13 cellular contexts compared by ENCODE assay signal in genomic region chr17:19345486-19346350, GRCh38. TPM values are rescaled to one million over a fixed set of nuclear protein-coding genes. Genes with fewer than 3 reads are reported as not detected.
DNase-seq lines count a peak whose midpoint lies in the region; TF ChIP-seq lines count a peak whose summit lies in the region.
"Had no signal": no experiment of that assay in that cellular context is flagged by ENCODE, and none has a peak within 500 bp of the region (broad histone marks: within the 10 kb centered on the region; RNA-seq: fewer than 3 reads in every experiment).

No MANE protein-coding gene starts in this region.

- CTCF ChIA-PET in mammary epithelial cell (lab: Charles Lee; ENCODE audit: low non-redundant PET) = interaction anchor here (0.6 kb wide), 1 partner anchor 13 kb away, joined by 3 read pairs; no protein-coding TSS in a partner anchor

- TF ChIP-seq POLR2A in breast epithelium (IDR thresholded peaks at IDR 0.05) (no peak), esophagus muscularis mucosa (IDR thresholded peaks at IDR 0.05; ENCODE audit: low read depth) (no peak), vagina (IDR thresholded peaks at IDR 0.05) (no peak)

- H3K4me3 ChIP-seq in breast epithelium (no peak overlapping the region), mammary epithelial cell (replicated peaks in 1 of 3; ENCODE audit: insufficient read depth in 1 of 3, low read depth in 2 of 3, low read length in 3 of 3) (no peak overlapping the region), esophagus muscularis mucosa (no peak overlapping the region), vagina (no peak overlapping the region)

- no peak for TF ChIP-seq EP300 in esophagus muscularis mucosa (IDR thresholded peaks at IDR 0.05)

- no peaks in the 10 kb centered on the region for H3K9me3 Mint-ChIP-seq in progenitor cell of endocrine pancreas (ENCODE audit: low read depth)
- H3K9me3 Mint-ChIP-seq: memory B cell had no signal

- no peak overlapping the region for H3K9ac ChIP-seq in mammary epithelial cell (ENCODE audit: insufficient read depth, low read length)

- H3K27ac ChIP-seq in breast epithelium (peak overlapping the region; percentile 75 to 93), mammary epithelial cell (ENCODE audit: insufficient read depth, low read depth, low read length) (no peak overlapping the region), esophagus muscularis mucosa (replicated peaks in 1 of 4) (peak overlapping the region; percentile 74 to 84 (median 81)), vagina (peak overlapping the region; percentile 91)

- H3K4me2 ChIP-seq in mammary epithelial cell (ENCODE audit: insufficient read depth, low read depth, low read length) = no peak overlapping the region

- in situ Hi-C loops in mammary epithelial cell (cut with MboI; ENCODE audit: low sequenced_read_pairs in 2 of 2) = no loop called here

- H3K79me2 ChIP-seq in mammary epithelial cell (ENCODE audit: insufficient read depth, low read length) = no peaks in the 10 kb centered on the region

- H2AFZ ChIP-seq in mammary epithelial cell (ENCODE audit: low read depth, low read length) = no peak overlapping the region

- no peaks in the 10 kb centered on the region for H3K27me3 Mint-ChIP-seq in progenitor cell of endocrine pancreas

- H3K4me1 Mint-ChIP-seq in progenitor cell of endocrine pancreas (ENCODE audit: low read depth) = peaks cover 13% of the 10 kb centered on the region

- H3K9me3 ChIP-seq in breast epithelium (no peaks in the 10 kb centered on the region), mammary epithelial cell (replicated peaks; ENCODE audit: insufficient read depth, low read length) (no peaks in the 10 kb centered on the region), esophagus muscularis mucosa (no peaks in the 10 kb centered on the region), vagina (no peaks in the 10 kb centered on the region)

- TF ChIP-seq CTCF in breast epithelium (IDR thresholded peaks at IDR 0.05) = no peak
- TF ChIP-seq CTCF in mammary epithelial cell (conservative IDR thresholded peaks at IDR 0.05 in 1 of 2, IDR thresholded peaks at IDR 0.05 in 1 of 2; ENCODE audit: extremely low read depth in 1 of 2, insufficient read depth in 1 of 2, low read depth in 1 of 2, low read length in 2 of 2) = no peak
- no peak for TF ChIP-seq CTCF in esophagus muscularis mucosa (IDR thresholded peaks at IDR 0.05)
- no peak for TF ChIP-seq CTCF in progenitor cell of endocrine pancreas (IDR thresholded peaks at IDR 0.05; ENCODE audit: unreplicated experiment)
- TF ChIP-seq CTCF in vagina (IDR thresholded peaks at IDR 0.05) = no peak

- BruUV-seq in mammary epithelial cell (replicated peaks; lab: Mats Ljungman, UMichigan) = no TSS peak

- H3K36me3 ChIP-seq in breast epithelium (no peaks in the 10 kb centered on the region), mammary epithelial cell (ENCODE audit: insufficient read depth, low read length) (no peaks in the 10 kb centered on the region), esophagus muscularis mucosa (no peaks in the 10 kb centered on the region), vagina (no peaks in the 10 kb centered on the region)

- WGBS in mammary epithelial cell (ENCODE audit: low coverage, missing lambda C conversion rate) = 92% methylated on average over 12 of the region's 13 CpGs
- 79% methylated on average over 4 of the region's 13 CpGs for WGBS in esophagus muscularis mucosa

- dilution Hi-C loops in mammary epithelial cell (cut with HindIII; ENCODE audit: low sequenced_read_pairs) = no loop called here

- H4K20me1 ChIP-seq in mammary epithelial cell (ENCODE audit: insufficient read depth, low read length) = no peaks in the 10 kb centered on the region

- H3K27me3 ChIP-seq in breast epithelium (no peaks in the 10 kb centered on the region), mammary epithelial cell (ENCODE audit: insufficient read depth, low read length) (no peaks in the 10 kb centered on the region), esophagus muscularis mucosa (no peaks in the 10 kb centered on the region), vagina (no peaks in the 10 kb centered on the region)

- DNase-seq in breast epithelium (ENCODE audit: low spot score in 2 of 2) (no peak), mammary epithelial cell (no peak), esophagus muscularis mucosa (ENCODE audit: extremely low spot score) (no peak), progenitor cell of endocrine pancreas (ENCODE audit: low spot score, unreplicated experiment) (no peak), vagina (ENCODE audit: extremely low spot score in 2 of 2) (no peak), NCI-H345 (lab: John Stamatoyannopoulos, UW) (no peak), H4 (ENCODE audit: low spot score) (no peak), NCI-H510A treated with DMSO at 0.1 percent for 48 hours (lab: John Stamatoyannopoulos, UW) (no peak)
- DNase-seq: NCI-H446 treated with DMSO at 0.1 percent for 48 hours, T-helper 9 cell had no signal

- H3K36me3 Mint-ChIP-seq in progenitor cell of endocrine pancreas (ENCODE audit: insufficient read depth) = peaks cover 6% of the 10 kb centered on the region
- H3K36me3 Mint-ChIP-seq: memory B cell had no signal

- H3K4me3 Mint-ChIP-seq in progenitor cell of endocrine pancreas (ENCODE audit: low read depth) = no peak overlapping the region
- H3K4me3 Mint-ChIP-seq: memory B cell had no signal

- H3K4me1 ChIP-seq in breast epithelium (peaks cover 0 to 11% of the 10 kb centered on the region in 2 donors), mammary epithelial cell (ENCODE audit: insufficient read depth, low read length) (peaks cover 14% of the 10 kb centered on the region), esophagus muscularis mucosa (peaks cover 39 to 53% (median 46%) of the 10 kb centered on the region in 4 donors), vagina (peaks cover 75% of the 10 kb centered on the region)

- H3K27ac Mint-ChIP-seq in progenitor cell of endocrine pancreas = peak overlapping the region; percentile 79
- H3K27ac Mint-ChIP-seq: memory B cell had no signal

- intact Hi-C loops in breast epithelium (cut with DNase I; ENCODE audit: low total_unique reads) (no loop called here), mammary epithelial cell (cut with micrococcal nuclease) (no loop called here), esophagus muscularis mucosa (cut with DNase I) (no loop called here), vagina (cut with DNase I) (no loop called here)

RNA-seq across cellular contexts. Expression of gene B9D1, which starts 16.8 kb away (rescaled TPM):
- total RNA-seq in breast epithelium (10 to 100 TPM; 14.4 to 29.2 (median 28.4) TPM), mammary epithelial cell (10 to 100 TPM; 21.2 to 23.2 TPM), esophagus muscularis mucosa (10 to 100 TPM in 1 of 4 donors, 1 to 10 TPM in 3; 9.5 to 13.8 (median 9.9) TPM), progenitor cell of endocrine pancreas (27.3 and 29.9 TPM in 2 replicates), vagina (50.6 TPM)
- 39.0 TPM for polyA plus RNA-seq in mammary epithelial cell
- 25.0 TPM for polyA minus RNA-seq in mammary epithelial cell
- 46.3 and 73.2 TPM in 2 replicates for total RNA-seq in H4 (2014; rRNA removed; shearing (Covaris generic))

RNA-seq across cellular contexts. Expression of gene MAPK7, which starts 32.6 kb away (rescaled TPM):
- total RNA-seq in breast epithelium (10 to 100 TPM; 21.4 to 39.0 (median 22.7) TPM), mammary epithelial cell (10 to 100 TPM; 19.1 to 21.5 TPM), esophagus muscularis mucosa (10 to 100 TPM; 26.3 to 41.4 (median 33.2) TPM), progenitor cell of endocrine pancreas (39.0 and 41.8 TPM in 2 replicates), vagina (77.3 TPM)
- 11.2 TPM for polyA plus RNA-seq in mammary epithelial cell
- polyA minus RNA-seq in mammary epithelial cell = 31.2 TPM
- 6.2 and 31.0 TPM in 2 replicates for total RNA-seq in H4 (2014; rRNA removed; shearing (Covaris generic))

RNA-seq across cellular contexts. Expression of gene MFAP4, which starts 41.3 kb away (rescaled TPM):
- 100 to 1,000 TPM in 2 of 3 donors, 10 to 100 TPM in 1; 45.5 to 186 (median 116) TPM for total RNA-seq in breast epithelium
- total RNA-seq in mammary epithelial cell = under 1 TPM in 1 of 2 donors, not detected in 1; 0.33 TPM
- not detected for polyA plus RNA-seq in mammary epithelial cell
- not detected for polyA minus RNA-seq in mammary epithelial cell
- 100 to 1,000 TPM; 127 to 315 (median 226) TPM for total RNA-seq in esophagus muscularis mucosa
- total RNA-seq in progenitor cell of endocrine pancreas = 2.3 and 2.5 TPM in 2 replicates
- 205 TPM for total RNA-seq in vagina
- 122 and 168 TPM in 2 replicates for total RNA-seq in H4 (2014; rRNA removed; shearing (Covaris generic))
- total RNA-seq: activated CD8-positive, alpha-beta memory T cell treated with anti-CD3 and anti-CD28 coated beads for 36 hours; pulmonary artery endothelial cell had no signal

Comparison
In these comparisons a context has a peak if more than half of its experiments do, and no peak if none do; other contexts are left out.
1. RNA of gene MFAP4, which starts 41.3 kb away (total RNA-seq): 127 to 315 TPM in esophagus muscularis mucosa, 205 TPM in vagina (single experiment), 122 to 168 TPM in H4 and 45.5 to 186 TPM in breast epithelium; 2.3 to 2.5 TPM in progenitor cell of endocrine pancreas and 0.33 TPM in mammary epithelial cell; every median in the first group is over 10 times any median in the second.